Comparison of ENCODE assay signal across 29 cellular contexts in genomic region chr17:38552343-38552742, GRCh38. TPM values are rescaled to one million over a fixed set of nuclear protein-coding genes. Genes with fewer than 3 reads are reported as not detected.
"Had no signal": no experiment of that assay in that cellular context is flagged by ENCODE, and none has a peak within 500 bp of the region (broad histone marks: within the 10 kb centered on the region; RNA-seq: fewer than 3 reads in every experiment).

No MANE protein-coding gene starts in this region.

- H3K27ac Mint-ChIP-seq: naive thymus-derived CD4-positive, alpha-beta T cell; natural killer cell; nephron; neural progenitor cell; stimulated activated memory B cell treated with anti-CD40 and anti-IgM and Interleukin-4, amounts not matched to agents 10 μg/mL and 1 μg/mL and 100 μg/mL, for 72 hours had no signal

- DNase-seq: naive thymus-derived CD4-positive, alpha-beta T cell; natural killer cell; nucleus accumbens; pancreas; retina; right cardiac atrium; spleen; stimulated activated CD4-positive, alpha-beta T cell treated with anti-CD3 and anti-CD28 coated beads, Interleukin-12 subunit alpha, Interleukin-12 subunit beta, amount 100 ng/mL, for 4 hours; stimulated activated CD4-positive, alpha-beta T cell treated with anti-CD3 and anti-CD28 coated beads, Interleukin-1b, Interleukin-23, amount 100 ng/mL, for 48 hours; stimulated activated CD4-positive, alpha-beta T cell treated with anti-CD3 and anti-CD28 coated beads, Interleukin-4, amount 100 ng/mL, for 1 hour; stimulated activated CD4-positive, alpha-beta T cell treated with anti-CD3 and anti-CD28 coated beads, Interleukin-4, amount 100 ng/mL, for 4 hours; stimulated activated CD8-positive, alpha-beta memory T cell treated with anti-CD3 and anti-CD28 coated beads, Interleukin-4, amount 100 ng/mL, for 48 hours; stimulated activated naive CD4-positive, alpha-beta T cell; stimulated activated naive CD8-positive, alpha-beta T cell treated with anti-CD3 and anti-CD28 coated beads, Interleukin-15, amount 100 ng/mL, for 72 hours; stimulated activated naive CD8-positive, alpha-beta T cell treated with anti-CD3 and anti-CD28 coated beads, Interleukin-15, Interleukin-2, amounts not matched to agents 100 U/mL and 50 U/mL, for 24 hours; thyroid gland; trophoblast cell; upper lobe of left lung had no signal

- ATAC-seq: naive thymus-derived CD4-positive, alpha-beta T cell; natural killer cell; pancreas; right cardiac atrium; sciatic nerve; stimulated activated memory B cell treated with anti-CD40 and anti-IgM and Interleukin-4, amounts not matched to agents 10 μg/mL and 1 μg/mL and 100 μg/mL, for 72 hours; stimulated activated naive CD8-positive, alpha-beta T cell treated with anti-CD3 and anti-CD28 coated beads, Interleukin-15, amount 100 ng/mL, for 72 hours; stimulated activated naive CD8-positive, alpha-beta T cell treated with anti-CD3 and anti-CD28 coated beads, Interleukin-15, Interleukin-2, amounts not matched to agents 100 U/mL and 50 U/mL, for 24 hours had no signal

- H3K27me3 ChIP-seq: neural progenitor cell, pancreas, thyroid gland, upper lobe of left lung, vagina had no signal

- H3K4me3 ChIP-seq: neural progenitor cell, pancreas, prostate gland, skin epidermis, smooth muscle cell, spleen, thoracic aorta, thyroid gland, tibial nerve, upper lobe of left lung, vagina had no signal

- H3K36me3 ChIP-seq: neural progenitor cell, neutrophil, pancreas, prostate gland, spleen, thoracic aorta, thyroid gland, tibial nerve, upper lobe of left lung, vagina had no signal

- H3K4me3 Mint-ChIP-seq: naive thymus-derived CD4-positive, alpha-beta T cell; natural killer cell; nephron; neural progenitor cell; stimulated activated memory B cell treated with anti-CD40 and anti-IgM and Interleukin-4, amounts not matched to agents 10 μg/mL and 1 μg/mL and 100 μg/mL, for 72 hours; stimulated activated naive CD8-positive, alpha-beta T cell treated with anti-CD3 and anti-CD28 coated beads, Interleukin-15, amount 100 ng/mL, for 72 hours had no signal

- H3K27ac ChIP-seq: neural progenitor cell, neutrophil, pancreas, prostate gland, skin epidermis, spleen, thoracic aorta, thyroid gland, tibial nerve, upper lobe of left lung, vagina had no signal

- H3K9ac ChIP-seq: neural progenitor cell had no signal

- H3K36me3 Mint-ChIP-seq: naive thymus-derived CD4-positive, alpha-beta T cell; natural killer cell; stimulated activated memory B cell treated with anti-CD40 and anti-IgM and Interleukin-4, amounts not matched to agents 10 μg/mL and 1 μg/mL and 100 μg/mL, for 72 hours had no signal

- H3K4me1 ChIP-seq: neural progenitor cell, prostate gland had no signal

- H3K9me3 ChIP-seq: neutrophil, pancreas, prostate gland, spleen, thoracic aorta, thyroid gland, tibial nerve, upper lobe of left lung, vagina had no signal

- H3K4me1 Mint-ChIP-seq: naive thymus-derived CD4-positive, alpha-beta T cell; natural killer cell; stimulated activated memory B cell treated with anti-CD40 and anti-IgM and Interleukin-4, amounts not matched to agents 10 μg/mL and 1 μg/mL and 100 μg/mL, for 72 hours had no signal

- H3K9me3 Mint-ChIP-seq: naive thymus-derived CD4-positive, alpha-beta T cell; natural killer cell; nephron; neural progenitor cell; stimulated activated memory B cell treated with anti-CD40 and anti-IgM and Interleukin-4, amounts not matched to agents 10 μg/mL and 1 μg/mL and 100 μg/mL, for 72 hours; stimulated activated naive CD8-positive, alpha-beta T cell treated with anti-CD3 and anti-CD28 coated beads, Interleukin-15, amount 100 ng/mL, for 72 hours had no signal

RNA-seq across cellular contexts. Expression of gene SRCIN1, which starts 53.4 kb away (rescaled TPM):
- total RNA-seq: thoracic aorta had no signal
- polyA plus RNA-seq: naive thymus-derived CD4-positive, alpha-beta T cell had no signal
